ENCODE assay signal across 28 cellular contexts in the genomic region with DNA sequence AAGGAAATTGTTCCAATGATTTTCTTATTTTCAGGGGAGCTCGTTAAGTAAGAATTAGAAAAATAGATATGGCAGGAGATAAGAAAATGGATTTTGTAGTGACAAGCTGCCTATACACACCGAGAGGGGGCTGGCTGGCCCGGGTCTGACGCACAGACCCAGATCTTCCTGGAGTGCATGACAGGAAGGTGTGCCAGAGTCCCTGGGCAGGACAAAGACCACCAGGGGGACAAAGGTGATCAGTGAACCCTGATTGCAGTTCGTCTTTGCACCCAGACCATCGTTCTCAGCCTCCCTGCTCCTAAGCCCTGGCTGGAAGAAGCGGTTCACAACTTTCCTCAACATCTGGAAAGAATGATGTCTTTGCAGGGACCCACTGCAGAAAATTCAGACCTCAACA. TPM values are rescaled to one million over a fixed set of nuclear protein-coding genes. Genes with fewer than 3 reads are reported as not detected.
DNase-seq lines count a peak whose midpoint lies in the region; ATAC-seq, FAIRE-seq and TF ChIP-seq lines count a peak whose summit lies in the region.
"Had no signal": no experiment of that assay in that cellular context is flagged by ENCODE, and none has a peak within 500 bp of the region (broad histone marks: within the 10 kb centered on the region; RNA-seq: fewer than 3 reads in every experiment).

No MANE protein-coding gene starts in this region.

- H3K4me1 Mint-ChIP-seq in endodermal cell: peaks cover 26% of the 10 kb centered on the region
- H3K4me1 Mint-ChIP-seq in naive thymus-derived CD4-positive, alpha-beta T cell: peaks cover 0 to 1% (median 0%) of the 10 kb centered on the region in 7 donors
- H3K4me1 Mint-ChIP-seq: CD4-positive, alpha-beta memory T cell; CD4-positive, CD25-positive, alpha-beta regulatory T cell; CD8-positive, alpha-beta memory T cell had no signal

- H3K27me3 ChIP-seq in RWPE2 (ENCODE audit: insufficient read depth, poor library complexity, severe bottlenecking) (no peaks in the 10 kb centered on the region), endodermal cell (ENCODE audit: control insufficient read depth, insufficient read depth, low read length, poor library complexity, severe bottlenecking) (no peaks in the 10 kb centered on the region)
- no peaks in the 10 kb centered on the region for H3K27me3 ChIP-seq in naive thymus-derived CD4-positive, alpha-beta T cell (ENCODE audit: control insufficient read depth in 2 of 2, insufficient read depth in 2 of 2, low read length in 2 of 2)
- H3K27me3 ChIP-seq: BE2C, BLaER1 had no signal

- 72 to 84% methylated on average over 7 of the region's 7 CpGs for WGBS in endodermal cell (ENCODE audit: insufficient coverage in 1 of 2, insufficient read length in 1 of 2), 2 experiments

- H3K4me1 ChIP-seq in RWPE2 (ENCODE audit: insufficient read depth, poor library complexity, severe bottlenecking) (no peaks in the 10 kb centered on the region), endodermal cell (ENCODE audit: control insufficient read depth, insufficient read depth, low read length) (peaks cover 7% of the 10 kb centered on the region)
- H3K4me1 ChIP-seq in naive thymus-derived CD4-positive, alpha-beta T cell (ENCODE audit: control insufficient read depth in 2 of 2, insufficient read depth in 2 of 2, low read length in 2 of 2): no peaks in the 10 kb centered on the region
- H3K4me1 ChIP-seq: BE2C, BLaER1 had no signal

- FAIRE-seq in HTR-8/SVneo (lab: Jason Lieb, UNC): peak; percentile 72
- FAIRE-seq: A204.1, GM12891 had no signal

- POLR2A ChIA-PET in naive thymus-derived CD4-positive, alpha-beta T cell (lab: Charles Lee): interaction anchor here (0.6 kb wide), 1 partner anchor 1784 kb away, joined by 4 read pairs; no protein-coding TSS in a partner anchor

- no peak overlapping the region for H3K27ac ChIP-seq in RWPE2 (ENCODE audit: poor library complexity, severe bottlenecking)
- no peak overlapping the region for H3K27ac ChIP-seq in endodermal cell (ENCODE audit: low read depth, low read length)
- no peak overlapping the region for H3K27ac ChIP-seq in naive thymus-derived CD4-positive, alpha-beta T cell (ENCODE audit: low read depth, low read length)
- H3K27ac ChIP-seq: BLaER1 had no signal

- H3K9me3 Mint-ChIP-seq in endodermal cell: no peaks in the 10 kb centered on the region
- H3K9me3 Mint-ChIP-seq in naive thymus-derived CD4-positive, alpha-beta T cell: peaks cover 0 to 2% (median 0%) of the 10 kb centered on the region in 11 donors
- H3K9me3 Mint-ChIP-seq: CD8-positive, alpha-beta memory T cell had no signal

- CTCF ChIA-PET in naive thymus-derived CD4-positive, alpha-beta T cell (lab: Charles Lee): no interaction called here

- H3K36me3 ChIP-seq in RWPE2 (ENCODE audit: low read depth) (no peaks in the 10 kb centered on the region), endodermal cell (ENCODE audit: control insufficient read depth, insufficient read depth, low read length) (no peaks in the 10 kb centered on the region)
- no peaks in the 10 kb centered on the region for H3K36me3 ChIP-seq in naive thymus-derived CD4-positive, alpha-beta T cell (ENCODE audit: control insufficient read depth in 2 of 3, insufficient read depth in 3 of 3, low read length in 3 of 3)
- H3K36me3 ChIP-seq: BE2C, BLaER1 had no signal

- intact Hi-C loops in posterior vena cava (cut with DNase I): no loop called here
- intact Hi-C loops in Right ventricle myocardium superior (cut with DNase I): no loop called here
- intact Hi-C loops in naive thymus-derived CD4-positive, alpha-beta T cell (cut with micrococcal nuclease): no loop called here

- no peaks in the 10 kb centered on the region for H3K9me3 ChIP-seq in RWPE2 (ENCODE audit: severe bottlenecking)
- no peaks in the 10 kb centered on the region for H3K9me3 ChIP-seq in endodermal cell (ENCODE audit: control insufficient read depth, low read length)
- H3K9me3 ChIP-seq in naive thymus-derived CD4-positive, alpha-beta T cell (ENCODE audit: control insufficient read depth in 2 of 3, low read length in 3 of 3): no peaks in the 10 kb centered on the region
- H3K9me3 ChIP-seq: BE2C, BLaER1 had no signal

- H3K36me3 Mint-ChIP-seq in endodermal cell (ENCODE audit: low read depth): no peaks in the 10 kb centered on the region
- H3K36me3 Mint-ChIP-seq in naive thymus-derived CD4-positive, alpha-beta T cell: no peaks in the 10 kb centered on the region
- H3K36me3 Mint-ChIP-seq: CD14-positive monocyte; CD4-positive, alpha-beta memory T cell; CD4-positive, CD25-positive, alpha-beta regulatory T cell; CD8-positive, alpha-beta memory T cell had no signal

- H3K9ac ChIP-seq in endodermal cell (ENCODE audit: extremely low read depth, low read length, poor library complexity, severe bottlenecking): no peak overlapping the region
- H3K9ac ChIP-seq: BLaER1 had no signal

- DNase-seq in HTR-8/SVneo (ENCODE audit: insufficient read length, low spot score) (no peak), RWPE2 (ENCODE audit: low spot score) (peak; percentile 64), endodermal cell (no peak), posterior vena cava (ENCODE audit: low spot score) (peak; percentile 46), activated T-cell treated with anti-CD3 and anti-CD28 coated beads for 4 hours (no peak), GDM1 (lab: John Stamatoyannopoulos, UW) (no peak), Right ventricle myocardium superior (no peak)
- DNase-seq in naive thymus-derived CD4-positive, alpha-beta T cell: no peak
- DNase-seq: BE2C; C1 segment of cervical spinal cord; CD4-positive, alpha-beta memory T cell; CD4-positive, CD25-positive, alpha-beta regulatory T cell; COR-L47; DMS 273 treated with DMSO at 0.1 percent for 48 hours; DMS153; DMS53; DMS79; DND-41; EL; GF-D8 had no signal

- no peak for TF ChIP-seq CTCF in RWPE2 (IDR thresholded peaks at IDR 0.05; ENCODE audit: poor library complexity, severe bottlenecking)
- peak; percentile 46 for TF ChIP-seq CTCF in endodermal cell (conservative IDR thresholded peaks at IDR 0.05)

- H3K4me3 ChIP-seq in RWPE2 (ENCODE audit: severe bottlenecking): no peak overlapping the region
- no peak overlapping the region for H3K4me3 ChIP-seq in endodermal cell (ENCODE audit: low read length)
- no peak overlapping the region for H3K4me3 ChIP-seq in naive thymus-derived CD4-positive, alpha-beta T cell (ENCODE audit: low read length)
- H3K4me3 ChIP-seq: BLaER1 had no signal

- peaks cover 2% of the 10 kb centered on the region for H3K27me3 Mint-ChIP-seq in endodermal cell (ENCODE audit: insufficient read depth)
- peaks cover 22 to 51% (median 36%) of the 10 kb centered on the region in 5 donors for H3K27me3 Mint-ChIP-seq in naive thymus-derived CD4-positive, alpha-beta T cell

- no peak overlapping the region for H3K27ac Mint-ChIP-seq in endodermal cell
- no peak overlapping the region for H3K27ac Mint-ChIP-seq in naive thymus-derived CD4-positive, alpha-beta T cell
- H3K27ac Mint-ChIP-seq: CD14-positive monocyte; CD4-positive, alpha-beta memory T cell; CD8-positive, alpha-beta memory T cell had no signal

- H3K4me3 Mint-ChIP-seq in endodermal cell: no peak overlapping the region
- H3K4me3 Mint-ChIP-seq in naive thymus-derived CD4-positive, alpha-beta T cell: no peak overlapping the region
- H3K4me3 Mint-ChIP-seq: CD4-positive, alpha-beta memory T cell; CD4-positive, CD25-positive, alpha-beta regulatory T cell; CD8-positive, alpha-beta memory T cell had no signal

- ATAC-seq in RWPE2 (ENCODE audit: low read depth) (no peak), Right ventricle myocardium superior (ENCODE audit: poor library complexity) (no peak)
- no peak for ATAC-seq in naive thymus-derived CD4-positive, alpha-beta T cell

RNA-seq across cellular contexts. Expression of gene CDH22, which starts 24.3 kb away (rescaled TPM):
- total RNA-seq in endodermal cell (under 1 TPM; 0.22 to 0.77 TPM), posterior vena cava (under 1 TPM; 0.28 to 0.29 TPM), Right ventricle myocardium superior (5.5 TPM)
- polyA plus RNA-seq in endodermal cell (2013, experiment 1 of 2): 0.68 TPM
- 0.83 TPM for polyA plus RNA-seq in endodermal cell (2013, experiment 2 of 2)
- total RNA-seq in naive thymus-derived CD4-positive, alpha-beta T cell: not detected
- polyA plus RNA-seq in naive thymus-derived CD4-positive, alpha-beta T cell: not detected
- total RNA-seq: A673; CD4-positive, alpha-beta memory T cell; CD4-positive, CD25-positive, alpha-beta regulatory T cell; CD8-positive, alpha-beta memory T cell; G401 had no signal
- polyA plus RNA-seq: AG04450; CD14-positive monocyte; CD4-positive, alpha-beta memory T cell; CD4-positive, CD25-positive, alpha-beta regulatory T cell; CD8-positive, alpha-beta memory T cell had no signal

Comparison
In these comparisons a context has a peak if more than half of its experiments do, and no peak if none do; other contexts are left out.
1. DNase-seq: peak in RWPE2 (single experiment) and posterior vena cava (single experiment); none in HTR-8/SVneo (single experiment), endodermal cell (single experiment), activated T-cell treated with anti-CD3 and anti-CD28 coated beads for 4 hours (single experiment), GDM1 (single experiment), Right ventricle myocardium superior (single experiment) and naive thymus-derived CD4-positive, alpha-beta T cell (0 of 9).